Comparison of ENCODE assay signal across 30 cellular contexts in the genomic region with DNA sequence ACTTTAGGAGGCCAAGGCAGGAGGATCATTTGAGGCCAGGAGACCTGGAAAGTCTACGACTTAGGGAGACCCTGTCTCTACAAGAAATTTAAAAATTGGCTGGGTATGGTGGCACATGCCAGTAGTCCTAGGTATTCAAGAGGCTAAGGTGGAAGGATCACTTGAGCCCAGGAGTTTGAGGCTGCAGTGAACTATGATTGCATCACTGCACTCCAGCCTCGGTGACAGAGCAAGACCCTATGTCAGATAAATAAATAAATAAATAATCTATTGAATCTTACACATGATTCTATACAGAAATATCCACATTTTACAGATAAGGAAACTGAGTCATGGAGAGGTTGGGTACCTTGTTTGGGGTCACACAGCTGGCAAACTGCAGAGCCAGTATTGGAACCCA.
"Had no signal": no experiment of that assay in that cellular context is flagged by ENCODE, and none has a peak within 500 bp of the region (broad histone marks: within the 10 kb centered on the region; RNA-seq: fewer than 3 reads in every experiment).

No MANE protein-coding gene starts in this region.

- H3K9me3 Mint-ChIP-seq: nephron progenitor cell; stimulated activated memory B cell treated with anti-CD40 and anti-IgM and Interleukin-4, amounts not matched to agents 10 μg/mL and 1 μg/mL and 100 μg/mL, for 72 hours; stimulated activated naive CD8-positive, alpha-beta T cell treated with anti-CD3 and anti-CD28 coated beads, Interleukin-15, amount 100 ng/mL, for 72 hours had no signal

- H3K27me3 Mint-ChIP-seq: stimulated activated naive CD8-positive, alpha-beta T cell treated with anti-CD3 and anti-CD28 coated beads, Interleukin-15, amount 100 ng/mL, for 72 hours had no signal

- H3K4me3 ChIP-seq: esophagus squamous epithelium, lung, mucosa of descending colon, ovary, prostate gland, smooth muscle cell, upper lobe of left lung had no signal

- H3K9me3 ChIP-seq: esophagus squamous epithelium, mucosa of descending colon, ovary, prostate gland, upper lobe of left lung had no signal

- H3K36me3 ChIP-seq: esophagus squamous epithelium, ovary, prostate gland, upper lobe of left lung had no signal

- H3K27ac ChIP-seq: ovary, prostate gland, upper lobe of left lung had no signal

- H3K4me3 Mint-ChIP-seq: activated CD4-positive, alpha-beta memory T cell treated with anti-CD3 and anti-CD28 coated beads, Interleukin-2, amount 10 ng/mL, durations not matched to agents 7 days and 5 days; activated CD4-positive, alpha-beta T cell treated with anti-CD3 and anti-CD28 coated beads, Interleukin-2, amount 10 ng/mL, durations not matched to agents 7 days and 5 days; nephron progenitor cell; stimulated activated memory B cell treated with anti-CD40 and anti-IgM and Interleukin-4, amounts not matched to agents 10 μg/mL and 1 μg/mL and 100 μg/mL, for 72 hours; stimulated activated naive CD8-positive, alpha-beta T cell treated with anti-CD3 and anti-CD28 coated beads, Interleukin-15, amount 100 ng/mL, for 72 hours had no signal

- H3K4me1 ChIP-seq: prostate gland had no signal

- H3K4me2 ChIP-seq: smooth muscle cell had no signal

- H3K4me1 Mint-ChIP-seq: stimulated activated memory B cell treated with anti-CD40 and anti-IgM and Interleukin-4, amounts not matched to agents 10 μg/mL and 1 μg/mL and 100 μg/mL, for 72 hours had no signal

- H3K27ac Mint-ChIP-seq: activated CD4-positive, alpha-beta memory T cell treated with anti-CD3 and anti-CD28 coated beads, Interleukin-2, amount 10 ng/mL, durations not matched to agents 7 days and 5 days; nephron progenitor cell; stimulated activated memory B cell treated with anti-CD40 and anti-IgM and Interleukin-4, amounts not matched to agents 10 μg/mL and 1 μg/mL and 100 μg/mL, for 72 hours; stimulated activated naive CD8-positive, alpha-beta T cell treated with anti-CD3 and anti-CD28 coated beads, Interleukin-15, amount 100 ng/mL, for 72 hours had no signal

- ATAC-seq: left lobe of liver; mucosa of descending colon; stimulated activated memory B cell treated with anti-CD40 and anti-IgM and Interleukin-4, amounts not matched to agents 10 μg/mL and 1 μg/mL and 100 μg/mL, for 72 hours; stimulated activated naive CD8-positive, alpha-beta T cell treated with anti-CD3 and anti-CD28 coated beads, Interleukin-15, amount 100 ng/mL, for 72 hours had no signal

- FAIRE-seq: colon had no signal

- DNase-seq: activated CD4-positive, alpha-beta memory T cell treated with anti-CD3 and anti-CD28 coated beads, Interleukin-2, amount 10 ng/mL, durations not matched to agents 7 days and 5 days; activated CD4-positive, alpha-beta T cell treated with anti-CD3 and anti-CD28 coated beads, Interleukin-2, amount 10 ng/mL, durations not matched to agents 7 days and 5 days; activated CD4-positive, CD25-positive, alpha-beta regulatory T cell treated with anti-CD3 and anti-CD28 coated beads, Interleukin-2, amount 50 U/mL, for 72 hours; activated CD8-positive, alpha-beta memory T cell treated with anti-CD3 and anti-CD28 coated beads, Interleukin-2, amount 50 U/mL, for 48 hours; activated gamma-delta T cell; activated naive CD4-positive, alpha-beta T cell treated with anti-CD3 and anti-CD28 coated beads, Interleukin-2, amount 50 U/mL, for 16 hours; dermis blood vessel endothelial cell; effector CD4-positive, alpha-beta T cell; esophagus squamous epithelium; foreskin melanocyte; kidney glomerular epithelial cell; mesendoderm; mucosa of descending colon; nephron progenitor cell; retina; stimulated activated CD4-positive, alpha-beta T cell treated with anti-CD3 and anti-CD28 coated beads, Interleukin-1b, Interleukin-23, amount 100 ng/mL, for 48 hours; stimulated activated CD4-positive, alpha-beta T cell treated with anti-CD3 and anti-CD28 coated beads, Interleukin-4, amount 100 ng/mL, for 4 hours; stimulated activated CD8-positive, alpha-beta memory T cell treated with anti-CD3 and anti-CD28 coated beads, Interleukin-4, amount 100 ng/mL, for 48 hours; stimulated activated naive CD8-positive, alpha-beta T cell treated with anti-CD3 and anti-CD28 coated beads, Interleukin-15, amount 100 ng/mL, for 72 hours; substantia nigra; SW 1271; T-helper 2 cell had no signal

- H3K27me3 ChIP-seq: esophagus squamous epithelium, ovary, upper lobe of left lung had no signal

- H3K36me3 Mint-ChIP-seq: stimulated activated memory B cell treated with anti-CD40 and anti-IgM and Interleukin-4, amounts not matched to agents 10 μg/mL and 1 μg/mL and 100 μg/mL, for 72 hours had no signal
